In the genomic region with DNA sequence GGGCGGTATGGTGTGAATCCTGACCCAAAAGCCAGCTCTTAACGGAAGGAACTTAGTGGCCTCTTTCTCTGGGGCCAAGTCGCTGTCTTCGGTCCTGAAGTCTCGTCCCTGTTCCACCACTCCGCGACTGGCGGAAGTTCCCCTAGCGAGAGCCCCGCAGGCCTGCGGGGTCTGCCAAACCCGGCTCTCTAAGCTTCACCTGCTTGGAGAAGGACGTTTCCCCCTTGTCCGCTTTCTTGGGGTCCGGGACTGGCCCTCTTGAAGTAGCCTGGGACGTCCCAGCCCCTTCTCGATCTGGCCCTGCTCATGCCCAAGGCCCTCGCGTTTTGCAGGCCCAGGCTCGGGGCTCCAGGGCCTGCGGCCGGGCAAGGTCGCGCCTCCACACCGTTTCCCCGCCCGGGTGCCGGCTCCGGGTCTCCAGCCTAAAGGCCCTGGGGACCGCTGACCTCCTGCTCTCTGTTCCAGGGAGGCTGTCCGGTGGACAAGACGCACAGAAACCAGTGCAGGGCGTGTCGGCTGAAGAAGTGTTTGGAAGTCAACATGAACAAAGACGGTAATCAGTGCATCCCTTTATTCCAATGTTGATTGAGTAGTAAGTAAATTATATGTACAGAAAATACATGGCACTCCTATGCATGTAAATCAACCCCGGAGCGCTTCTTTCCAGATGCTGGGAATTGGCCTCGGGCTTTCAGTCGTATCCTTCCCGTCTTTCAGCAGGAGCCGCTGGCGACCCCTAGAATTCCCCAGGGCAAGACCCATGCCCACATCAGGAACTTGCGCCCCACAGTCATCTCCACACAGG, we compare ENCODE assay signal across 1 cellular context.
TF ChIP-seq lines count a peak whose summit lies in the region.

No MANE protein-coding gene starts in this region.

TF ChIP-seq in IMR-90, 13 proteins besides CTCF, POLR2A, EP300 and RAD21 (continued from another document):
- TF ChIP-seq, protein P1, sequence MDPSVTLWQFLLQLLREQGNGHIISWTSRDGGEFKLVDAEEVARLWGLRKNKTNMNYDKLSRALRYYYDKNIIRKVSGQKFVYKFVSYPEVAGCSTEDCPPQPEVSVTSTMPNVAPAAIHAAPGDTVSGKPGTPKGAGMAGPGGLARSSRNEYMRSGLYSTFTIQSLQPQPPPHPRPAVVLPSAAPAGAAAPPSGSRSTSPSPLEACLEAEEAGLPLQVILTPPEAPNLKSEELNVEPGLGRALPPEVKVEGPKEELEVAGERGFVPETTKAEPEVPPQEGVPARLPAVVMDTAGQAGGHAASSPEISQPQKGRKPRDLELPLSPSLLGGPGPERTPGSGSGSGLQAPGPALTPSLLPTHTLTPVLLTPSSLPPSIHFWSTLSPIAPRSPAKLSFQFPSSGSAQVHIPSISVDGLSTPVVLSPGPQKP (IDR thresholded peaks at IDR 0.05; ENCODE audit: borderline replicate concordance, low read depth, low read length) = no peak
